1 cellular context compared by ENCODE assay signal in genomic region chr22:28341001-28341400, GRCh38.
TF ChIP-seq lines count a peak whose summit lies in the region.

No MANE protein-coding gene starts in this region.

TF ChIP-seq in SK-N-SH, 30 proteins besides CTCF, POLR2A, EP300 and RAD21 (continued from another document):
- TF ChIP-seq ZBTB33 (IDR thresholded peaks at IDR 0.05; ENCODE audit: borderline replicate concordance, low read depth) (no peak), POLR2AphosphoS5 (IDR thresholded peaks at IDR 0.05; ENCODE audit: low read depth, low read length) (no peak; the same call in 1 of the 2 replicates), SMC3 (IDR thresholded peaks at IDR 0.05; ENCODE audit: low read depth, low read length) (no peak), NFIC (IDR thresholded peaks at IDR 0.05; ENCODE audit: borderline replicate concordance) (peak; percentile 87; the same call in 1 of the 2 replicates), FOXJ3 (CRISPR knock-in tag; IDR thresholded peaks at IDR 0.05) (no peak), TCF12 (IDR thresholded peaks at IDR 0.05) (peak; percentile 83), REST (IDR thresholded peaks at IDR 0.05; ENCODE audit: low read depth, low read length) (no peak), JUND (IDR thresholded peaks at IDR 0.05) (peak; percentile 86; the same call in 1 of the 2 replicates), TAF1 (IDR thresholded peaks at IDR 0.05; ENCODE audit: borderline replicate concordance, low read depth, low read length) (no peak), NRF1 (IDR thresholded peaks at IDR 0.05; ENCODE audit: low read depth, low read length) (no peak), MXI1 (IDR thresholded peaks at IDR 0.05; ENCODE audit: low read depth, low read length) (no peak), FOSL2 (IDR thresholded peaks at IDR 0.05; ENCODE audit: borderline replicate concordance, low read depth) (peak; percentile 62; the same call in 1 of the 2 replicates), RCOR1 (IDR thresholded peaks at IDR 0.05; ENCODE audit: low read length) (no peak), FOXM1 (IDR thresholded peaks at IDR 0.05; ENCODE audit: low read depth) (peak; percentile 76; the same call in 1 of the 2 replicates), ELF1 (IDR thresholded peaks at IDR 0.05) (peak; percentile 59; the same call in 1 of the 2 replicates), MEF2A (IDR thresholded peaks at IDR 0.05; ENCODE audit: borderline replicate concordance, low read depth) (peak; percentile 62)
- TF ChIP-seq, protein P1, sequence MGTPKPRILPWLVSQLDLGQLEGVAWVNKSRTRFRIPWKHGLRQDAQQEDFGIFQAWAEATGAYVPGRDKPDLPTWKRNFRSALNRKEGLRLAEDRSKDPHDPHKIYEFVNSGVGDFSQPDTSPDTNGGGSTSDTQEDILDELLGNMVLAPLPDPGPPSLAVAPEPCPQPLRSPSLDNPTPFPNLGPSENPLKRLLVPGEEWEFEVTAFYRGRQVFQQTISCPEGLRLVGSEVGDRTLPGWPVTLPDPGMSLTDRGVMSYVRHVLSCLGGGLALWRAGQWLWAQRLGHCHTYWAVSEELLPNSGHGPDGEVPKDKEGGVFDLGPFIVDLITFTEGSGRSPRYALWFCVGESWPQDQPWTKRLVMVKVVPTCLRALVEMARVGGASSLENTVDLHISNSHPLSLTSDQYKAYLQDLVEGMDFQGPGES (IDR thresholded peaks at IDR 0.05; ENCODE audit: low read depth, low read length): no peak
